ENCODE assay signal across 21 cellular contexts in genomic region chr5:66519626-66520025, GRCh38.
DNase-seq lines count a peak whose midpoint lies in the region; ATAC-seq and TF ChIP-seq lines count a peak whose summit lies in the region.
"Had no signal": no experiment of that assay in that cellular context is flagged by ENCODE, and none has a peak within 500 bp of the region (broad histone marks: within the 10 kb centered on the region; RNA-seq: fewer than 3 reads in every experiment).

No MANE protein-coding gene starts in this region.

- peaks cover 13% of the 10 kb centered on the region for H3K4me1 ChIP-seq in foreskin keratinocyte
- H3K4me1 ChIP-seq: BE2C had no signal

- peak overlapping the region; percentile 62; the same call in 1 of the 2 replicates for H3K4me3 ChIP-seq in SK-N-MC
- H3K4me3 ChIP-seq: K562, MG63 had no signal

- peaks cover 6% of the 10 kb centered on the region; the same call in 1 of the 2 replicates for H3K9me3 ChIP-seq in SK-N-MC (ENCODE audit: low read depth, low read length)

- H3K27me3 ChIP-seq in foreskin keratinocyte = no peaks in the 10 kb centered on the region
- H3K27me3 ChIP-seq: BE2C, MG63 had no signal

- DNase-seq in M059J (ENCODE audit: low read depth) (peak; percentile 20), SK-N-MC (ENCODE audit: low read depth, low spot score) (no peak), foreskin keratinocyte (peak; percentile 47 to 79), renal cortical epithelial cell (ENCODE audit: low read depth) (peak; percentile 4), GM19238 (ENCODE audit: insufficient read length, low spot score) (no peak)
- DNase-seq: BE2C, Calu3, Kasumi-1, MG63, NCI-H1105 treated with DMSO at 0.1 percent for 48 hours, NCI-H146, NCI-H1930, NCI-H2107, NCI-H446 treated with DMSO at 0.1 percent for 48 hours, NCI-H526, NCI-H82, SHP77 treated with DMSO at 0.1 percent for 48 hours had no signal

- H3K36me3 ChIP-seq in SK-N-MC (ENCODE audit: insufficient read depth, low read length) = no peaks in the 10 kb centered on the region
- H3K36me3 ChIP-seq: BE2C, MG63 had no signal

- peak overlapping the region; percentile 85; the same call in 1 of the 2 replicates for H3K27ac ChIP-seq in SK-N-MC
- peak overlapping the region; percentile 93 for H3K27ac ChIP-seq in foreskin keratinocyte

- ATAC-seq in foreskin keratinocyte (peak; percentile 77), GM21515 (IDR thresholded peaks at IDR 0.05; ENCODE audit: unreplicated experiment) (no peak), HG03139 (IDR thresholded peaks at IDR 0.05; ENCODE audit: unreplicated experiment) (no peak)
- no peak for ATAC-seq in activated CD4-positive, CD25-positive, alpha-beta regulatory T cell treated with anti-CD3 and anti-CD28 coated beads, Interleukin-2, amount 50 U/mL, for 24 hours
- ATAC-seq: K562 had no signal

- TF ChIP-seq CTCF in foreskin keratinocyte (conservative IDR thresholded peaks at IDR 0.05) = no peak

- no peak overlapping the region for H3K9ac ChIP-seq in SK-N-MC (ENCODE audit: insufficient read length)

Comparison
In these comparisons a context has a peak if more than half of its experiments do, and no peak if none do; other contexts are left out.
1. DNase-seq: peak in M059J (single experiment), foreskin keratinocyte (2 of 2) and renal cortical epithelial cell (single experiment); none in SK-N-MC (single experiment) and GM19238 (single experiment).